13 cellular contexts compared by ENCODE assay signal in genomic region chr5:143244990-143245389, GRCh38.
DNase-seq lines count a peak whose midpoint lies in the region; ATAC-seq and TF ChIP-seq lines count a peak whose summit lies in the region.
"Had no signal": no experiment of that assay in that cellular context is flagged by ENCODE, and none has a peak within 500 bp of the region (broad histone marks: within the 10 kb centered on the region; RNA-seq: fewer than 3 reads in every experiment).

No MANE protein-coding gene starts in this region.

- in situ Hi-C loops in transverse colon (cut with MboI; ENCODE audit: low pct_ligation_motif_present in 1 of 4, low pct_unique_long_range_greater_than_20kb in 1 of 4, low sequenced_read_pairs in 3 of 4): no loop called here

- H3K27me3 ChIP-seq in SK-N-SH (ENCODE audit: insufficient read depth) (no peaks in the 10 kb centered on the region), transverse colon (no peaks in the 10 kb centered on the region)

- peak overlapping the region; percentile 69; the same call in 1 of the 2 replicates for H3K9ac ChIP-seq in SK-N-SH
- H3K9ac ChIP-seq: KMS-11 had no signal

- TF ChIP-seq CTCF in SK-N-SH (IDR thresholded peaks at IDR 0.05) (no peak), transverse colon (IDR thresholded peaks at IDR 0.05) (no peak)

- H3K27ac ChIP-seq in SK-N-SH (ENCODE audit: low read depth in 2 of 2, low read length in 1 of 2) (peak overlapping the region; percentile 76 to 95; a peak in 3 of 4 replicates), mesodermal cell (ENCODE audit: low read depth, low read length, severe bottlenecking) (peak overlapping the region; percentile 99), transverse colon (peak overlapping the region; percentile 66 to 76 (median 75))
- H3K27ac ChIP-seq: KMS-11 had no signal

- no peaks in the 10 kb centered on the region for H4K20me1 ChIP-seq in SK-N-SH (ENCODE audit: insufficient read depth)

- H3K79me2 ChIP-seq in SK-N-SH (ENCODE audit: insufficient read depth): no peaks in the 10 kb centered on the region

- H3K4me3 ChIP-seq in SK-N-SH (ENCODE audit: low read depth in 2 of 2, low read length in 1 of 2): no peak overlapping the region
- no peak overlapping the region for H3K4me3 ChIP-seq in mesodermal cell (ENCODE audit: extremely low read depth, insufficient read depth, low read length, poor library complexity, severe bottlenecking)
- H3K4me3 ChIP-seq in transverse colon: no peak overlapping the region

- no peak overlapping the region for H2AFZ ChIP-seq in SK-N-SH (ENCODE audit: low read depth)

- DNase-seq in SK-N-SH (no peak), astrocyte of the hippocampus (ENCODE audit: low read depth, low spot score) (peak; percentile 39), transverse colon (no peak), SHP77 (lab: John Stamatoyannopoulos, UW) (no peak)
- DNase-seq: activated T-cell treated with anti-CD3 and anti-CD28 coated beads for 4 hours, COR-L47, glutamatergic neuron, NCI-H1694 had no signal

- no peak for TF ChIP-seq EP300 in SK-N-SH (IDR thresholded peaks at IDR 0.05; ENCODE audit: borderline replicate concordance in 1 of 2, low read depth in 1 of 2, low read length in 1 of 2)
- TF ChIP-seq EP300 in transverse colon (IDR thresholded peaks at IDR 0.05; ENCODE audit: low read depth): no peak

- no peak for TF ChIP-seq RAD21 in SK-N-SH (IDR thresholded peaks at IDR 0.05; ENCODE audit: low read length)

- POLR2A ChIA-PET in SK-N-SH (lab: Yijun Ruan, JAX): no interaction called here

- H3K9me3 ChIP-seq in SK-N-SH (no peaks in the 10 kb centered on the region), mesodermal cell (ENCODE audit: control insufficient read depth, low read length) (peaks cover 9% of the 10 kb centered on the region), transverse colon (no peaks in the 10 kb centered on the region)

- 0 out of 2 replicates have a peak overlapping the region, but pooled peaks have one; percentile 70 for H3K4me2 ChIP-seq in SK-N-SH
- H3K4me2 ChIP-seq: KMS-11 had no signal

- H3K36me3 ChIP-seq in SK-N-SH (replicated peaks in 1 of 2; ENCODE audit: control insufficient read depth in 1 of 2, insufficient read depth in 2 of 2, low read length in 1 of 2) (no peaks in the 10 kb centered on the region), mesodermal cell (ENCODE audit: control insufficient read depth, insufficient read depth, low read length) (no peaks in the 10 kb centered on the region), transverse colon (no peaks in the 10 kb centered on the region)

- intact Hi-C loops in transverse colon (cut with DNase I; ENCODE audit: low total_unique reads): no loop called here

- CTCF ChIA-PET in SK-N-SH (lab: Yijun Ruan, JAX): no interaction called here

- H3F3A ChIP-seq in SK-N-SH (replicated peaks; ENCODE audit: insufficient read depth): peaks cover 37% of the 10 kb centered on the region

- peaks cover 2 to 54% of the 10 kb centered on the region in 2 experiments; a peak in 3 of 4 replicates for H3K4me1 ChIP-seq in SK-N-SH (ENCODE audit: control insufficient read depth in 1 of 2, insufficient read depth in 2 of 2, low read depth in 1 of 2, low read length in 1 of 2)
- H3K4me1 ChIP-seq in mesodermal cell (ENCODE audit: control insufficient read depth, insufficient read depth, low read length, poor library complexity, severe bottlenecking): peaks cover 26% of the 10 kb centered on the region
- peaks cover 0 to 4% (median 3%) of the 10 kb centered on the region in 4 donors for H3K4me1 ChIP-seq in transverse colon

- no peak for TF ChIP-seq POLR2A in transverse colon (IDR thresholded peaks at IDR 0.05)

- WGBS in SK-N-SH (ENCODE audit: low lambda C conversion rate): 73% methylated on average over 2 of the region's 2 CpGs
- WGBS in mesodermal cell (ENCODE audit: insufficient coverage in 2 of 2), 2 experiments: no CpG with 5 or more reads among the region's 2 CpGs
- 72 to 100% methylated on average over 1 to 2 of the region's 2 CpGs for WGBS in transverse colon (ENCODE audit: low coverage in 1 of 2), 2 donors

- ATAC-seq in SK-N-SH treated with all-trans-retinoic acid at 6 μM for 48 hours (no peak), HG03521 (IDR thresholded peaks at IDR 0.05; ENCODE audit: unreplicated experiment) (no peak), HG03565 (IDR thresholded peaks at IDR 0.05; ENCODE audit: unreplicated experiment) (no peak)

- no peaks in the 10 kb centered on the region for H3K9me2 ChIP-seq in SK-N-SH

TF ChIP-seq in SK-N-SH, 30 proteins besides CTCF, POLR2A, EP300 and RAD21 (continues in another document):
- no peak for TF ChIP-seq EZH2phosphoT487 (IDR thresholded peaks at IDR 0.05; ENCODE audit: borderline replicate concordance, low read depth)
- no peak for TF ChIP-seq USF2 (IDR thresholded peaks at IDR 0.05; ENCODE audit: borderline replicate concordance, low read depth, low read length)
- no peak for TF ChIP-seq NRF1 (IDR thresholded peaks at IDR 0.05; ENCODE audit: low read depth, low read length)
- TF ChIP-seq FOXJ3 (CRISPR knock-in tag; IDR thresholded peaks at IDR 0.05): no peak
- no peak for TF ChIP-seq MXI1 (IDR thresholded peaks at IDR 0.05; ENCODE audit: low read depth, low read length)
- no peak for TF ChIP-seq RCOR1 (IDR thresholded peaks at IDR 0.05; ENCODE audit: low read length)

TF ChIP-seq in SK-N-SH treated with all-trans-retinoic acid at 6 μM for 48 hours, 23 proteins besides CTCF, POLR2A, EP300 and RAD21:
- no peak for TF ChIP-seq TCF4 (CRISPR knock-in tag; IDR thresholded peaks at IDR 0.05; ENCODE audit: borderline replicate concordance)
- TF ChIP-seq RARB (CRISPR knock-in tag; IDR thresholded peaks at IDR 0.05): no peak
- TF ChIP-seq CSDC2 (CRISPR knock-in tag; IDR thresholded peaks at IDR 0.05): no peak
- TF ChIP-seq ZFP3 (CRISPR knock-in tag; IDR thresholded peaks at IDR 0.05): no peak
